Comparison of ENCODE assay signal across 13 cellular contexts in the genomic region with DNA sequence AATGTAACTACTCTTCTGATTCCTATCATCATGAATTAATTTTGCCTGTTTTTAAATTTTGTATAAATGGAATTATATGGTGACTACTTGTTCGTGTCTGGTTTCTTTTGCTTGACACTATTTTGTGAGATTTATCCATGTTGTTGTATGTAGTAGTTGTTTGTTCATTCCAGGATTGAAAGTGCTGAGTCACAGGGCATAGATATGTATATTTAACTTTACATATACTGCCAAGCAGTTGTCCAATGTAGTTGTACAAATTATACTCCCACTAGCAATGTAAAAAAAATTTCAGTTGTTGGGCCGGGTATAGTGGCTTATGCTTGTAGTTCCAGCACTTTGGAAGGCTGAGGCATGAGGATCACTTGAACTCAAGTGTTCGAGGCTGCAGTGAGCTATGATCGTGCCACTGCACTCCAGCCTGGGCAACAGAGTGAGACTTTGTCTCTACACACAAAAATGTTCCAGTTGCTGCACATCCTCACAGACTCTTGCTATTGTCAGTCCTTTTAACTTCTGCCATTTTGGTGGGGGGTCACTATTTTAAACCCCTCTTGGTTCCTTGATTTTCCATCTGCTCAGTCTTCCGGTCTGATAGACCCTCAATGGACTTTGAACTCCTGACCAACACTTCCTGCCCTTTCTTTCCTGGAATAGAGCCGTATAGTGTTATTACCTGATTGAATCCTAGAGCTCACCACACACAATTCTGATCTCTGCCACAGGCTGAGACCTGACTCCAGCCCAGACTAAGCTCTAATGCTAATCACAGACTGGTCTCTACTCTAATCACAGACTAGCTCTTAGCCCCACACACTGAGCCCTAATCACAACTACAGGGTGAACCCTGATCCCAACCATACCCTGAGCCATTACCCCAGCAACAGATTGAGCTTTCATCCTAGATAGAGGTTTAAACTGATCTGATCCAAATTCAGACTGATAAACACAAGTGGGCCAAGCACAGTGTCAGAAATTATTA.
DNase-seq lines count a peak whose midpoint lies in the region; ATAC-seq and TF ChIP-seq lines count a peak whose summit lies in the region.
"Had no signal": no experiment of that assay in that cellular context is flagged by ENCODE, and none has a peak within 500 bp of the region (broad histone marks: within the 10 kb centered on the region; RNA-seq: fewer than 3 reads in every experiment).

No MANE protein-coding gene starts in this region.

- POLR2A ChIA-PET in CD8-positive, alpha-beta T cell (lab: Charles Lee): interaction anchor here (0.6 to 1.9 kb wide), 6 partner anchors 13 to 46 kb away, joined by 3 to 9 read pairs (median 4); no protein-coding TSS in a partner anchor

- H3K4me1 Mint-ChIP-seq in CD8-positive, alpha-beta T cell (ENCODE audit: low read depth): peaks cover 26% of the 10 kb centered on the region
- peaks cover 26% of the 10 kb centered on the region for H3K4me1 Mint-ChIP-seq in nephron progenitor cell

- H3K9me3 ChIP-seq in CD8-positive, alpha-beta T cell (ENCODE audit: low read length): no peaks in the 10 kb centered on the region
- H3K9me3 ChIP-seq: heart left ventricle, psoas muscle, tibial nerve had no signal

- H3K27ac ChIP-seq in CD8-positive, alpha-beta T cell (ENCODE audit: low read depth, low read length): no peak overlapping the region
- H3K27ac ChIP-seq: coronary artery, heart left ventricle, psoas muscle, tibial nerve had no signal

- no peak for DNase-seq in CD8-positive, alpha-beta T cell
- DNase-seq in HuH-7 (ENCODE audit: low spot score) (peak; percentile 48), nephron progenitor cell (no peak), NCI-H1105 (lab: John Stamatoyannopoulos, UW) (no peak), putamen (ENCODE audit: low spot score) (no peak)
- no peak for DNase-seq in activated naive CD4-positive, alpha-beta T cell treated with anti-CD3 and anti-CD28 coated beads, Interleukin-2, amount 50 U/mL, for 72 hours (ENCODE audit: low spot score in 2 of 2)
- DNase-seq: amniotic stem cell; heart left ventricle; NK-92 treated with Interleukin-12 subunit alpha and Interleukin-12 subunit beta, amount 100 ng/mL, for 24 hours; psoas muscle had no signal

- H3K36me3 Mint-ChIP-seq in CD8-positive, alpha-beta T cell: no peaks in the 10 kb centered on the region
- H3K36me3 Mint-ChIP-seq in activated naive CD4-positive, alpha-beta T cell treated with anti-CD3 and anti-CD28 coated beads, Interleukin-2, amount 50 U/mL, for 72 hours: no peaks in the 10 kb centered on the region
- no peaks in the 10 kb centered on the region for H3K36me3 Mint-ChIP-seq in nephron progenitor cell (ENCODE audit: low read depth)

- no peak for ATAC-seq in CD8-positive, alpha-beta T cell
- peak in 1 of 2 donors; percentile 72 for ATAC-seq in activated naive CD4-positive, alpha-beta T cell treated with anti-CD3 and anti-CD28 coated beads, Interleukin-2, amount 50 U/mL, for 72 hours
- no peak for ATAC-seq in GM19467 (IDR thresholded peaks at IDR 0.05; ENCODE audit: unreplicated experiment)
- ATAC-seq: heart left ventricle, psoas muscle had no signal

- peak overlapping the region; percentile 49 for H3K27ac Mint-ChIP-seq in CD8-positive, alpha-beta T cell
- H3K27ac Mint-ChIP-seq in activated naive CD4-positive, alpha-beta T cell treated with anti-CD3 and anti-CD28 coated beads, Interleukin-2, amount 50 U/mL, for 72 hours: peak overlapping the region; percentile 36 to 50
- peak overlapping the region; percentile 24 for H3K27ac Mint-ChIP-seq in nephron progenitor cell

- TF ChIP-seq CTCF in CD8-positive, alpha-beta T cell (IDR thresholded peaks at IDR 0.05): no peak
- TF ChIP-seq CTCF in nephron progenitor cell (IDR thresholded peaks at IDR 0.05): no peak

- intact Hi-C loops in CD8-positive, alpha-beta T cell (cut with DNase I, micrococcal nuclease): no loop called here

- H3K27me3 ChIP-seq in CD8-positive, alpha-beta T cell (ENCODE audit: insufficient read depth, low read length): no peaks in the 10 kb centered on the region
- H3K27me3 ChIP-seq: heart left ventricle, tibial nerve had no signal

- H3K27me3 Mint-ChIP-seq in CD8-positive, alpha-beta T cell (ENCODE audit: low read depth): no peaks in the 10 kb centered on the region
- H3K27me3 Mint-ChIP-seq in nephron progenitor cell (ENCODE audit: low read depth, poor library complexity): peaks cover 3% of the 10 kb centered on the region

- no peak overlapping the region for H3K4me3 ChIP-seq in CD8-positive, alpha-beta T cell (ENCODE audit: low read depth, low read length)
- H3K4me3 ChIP-seq: coronary artery, heart left ventricle, psoas muscle, tibial nerve had no signal

- peak overlapping the region; percentile 38 for H3K4me3 Mint-ChIP-seq in CD8-positive, alpha-beta T cell
- H3K4me3 Mint-ChIP-seq in nephron progenitor cell: no peak overlapping the region

- H3K4me1 ChIP-seq in CD8-positive, alpha-beta T cell (ENCODE audit: insufficient read depth, low read length): peaks cover 16% of the 10 kb centered on the region
- H3K4me1 ChIP-seq: psoas muscle, tibial nerve had no signal

- CTCF ChIA-PET in CD8-positive, alpha-beta T cell (lab: Charles Lee): interaction anchor here (2.0 kb wide), 1 partner anchor 52 kb away, joined by 7 read pairs; no protein-coding TSS in a partner anchor

- no peaks in the 10 kb centered on the region for H3K36me3 ChIP-seq in CD8-positive, alpha-beta T cell (ENCODE audit: insufficient read depth, low read length)
- H3K36me3 ChIP-seq: heart left ventricle, tibial nerve had no signal

- no peaks in the 10 kb centered on the region for H3K9me3 Mint-ChIP-seq in CD8-positive, alpha-beta T cell
- H3K9me3 Mint-ChIP-seq in activated naive CD4-positive, alpha-beta T cell treated with anti-CD3 and anti-CD28 coated beads, Interleukin-2, amount 50 U/mL, for 72 hours: no peaks in the 10 kb centered on the region
- H3K9me3 Mint-ChIP-seq in nephron progenitor cell: no peaks in the 10 kb centered on the region
